ENCODE assay signal across 22 cellular contexts in genomic region chr2:86309966-86310365, GRCh38. TPM values are rescaled to one million over a fixed set of nuclear protein-coding genes. Genes with fewer than 3 reads are reported as not detected.
"Had no signal": no experiment of that assay in that cellular context is flagged by ENCODE, and none has a peak within 500 bp of the region (broad histone marks: within the 10 kb centered on the region; RNA-seq: fewer than 3 reads in every experiment).

No MANE protein-coding gene starts in this region.

- DNase-seq: activated CD4-positive, alpha-beta T cell treated with anti-CD3 and anti-CD28 coated beads for 1 hour; activated CD4-positive, alpha-beta T cell treated with anti-CD3 and anti-CD28 coated beads, Interleukin-2, amount 50 U/mL, for 4 hours; activated gamma-delta T cell treated with Interleukin-2 at 50 U/mL for 16 hours; dermis blood vessel endothelial cell; effector memory CD8-positive, alpha-beta T cell; foreskin melanocyte; hypothalamus; nephron progenitor cell; posterior cingulate gyrus; retina; stimulated activated naive CD8-positive, alpha-beta T cell treated with anti-CD3 and anti-CD28 coated beads, Interleukin-15, amount 100 ng/mL, for 72 hours; T-helper 1 cell; T-helper 9 cell; trophoblast cell had no signal

- H3K4me1 Mint-ChIP-seq: stimulated activated naive CD8-positive, alpha-beta T cell treated with anti-CD3 and anti-CD28 coated beads, Interleukin-15, amount 100 ng/mL, for 72 hours had no signal

- H3K9me3 Mint-ChIP-seq: activated naive CD4-positive, alpha-beta T cell treated with anti-CD3 and anti-CD28 coated beads, Interleukin-2, amount 50 U/mL, for 72 hours; activated T-helper 1 cell treated with anti-CD3 and anti-CD28 coated beads, Interleukin-12 subunit alpha, Interleukin-12 subunit beta, Interleukin-2, Interleukin-4 antibody, amounts not matched to agents 30 ng/mL and 10 ng/mL and 1 ng/mL, durations not matched to agents 14 hours and 24 hours and 36 hours; effector memory CD8-positive, alpha-beta T cell; mesothelial cell of epicardium; nephron progenitor cell; stimulated activated naive CD8-positive, alpha-beta T cell treated with anti-CD3 and anti-CD28 coated beads, Interleukin-15, amount 100 ng/mL, for 72 hours had no signal

- H3K27ac ChIP-seq: adrenal gland, skin epidermis, vagina had no signal

- H3K27ac Mint-ChIP-seq: activated naive CD4-positive, alpha-beta T cell treated with anti-CD3 and anti-CD28 coated beads, Interleukin-2, amount 50 U/mL, for 72 hours; activated T-helper 1 cell treated with anti-CD3 and anti-CD28 coated beads, Interleukin-12 subunit alpha, Interleukin-12 subunit beta, Interleukin-2, Interleukin-4 antibody, amounts not matched to agents 30 ng/mL and 10 ng/mL and 1 ng/mL, durations not matched to agents 14 hours and 24 hours and 36 hours; effector memory CD8-positive, alpha-beta T cell; mesothelial cell of epicardium; nephron progenitor cell; stimulated activated naive CD8-positive, alpha-beta T cell treated with anti-CD3 and anti-CD28 coated beads, Interleukin-15, amount 100 ng/mL, for 72 hours had no signal

- H3K4me3 ChIP-seq: adrenal gland, lung, skin epidermis, vagina had no signal

- H3K27me3 ChIP-seq: adrenal gland, vagina had no signal

- H3K36me3 ChIP-seq: adrenal gland, vagina had no signal

- H3K9me3 ChIP-seq: adrenal gland, vagina had no signal

- H3K36me3 Mint-ChIP-seq: activated naive CD4-positive, alpha-beta T cell treated with anti-CD3 and anti-CD28 coated beads, Interleukin-2, amount 50 U/mL, for 72 hours; mesothelial cell of epicardium had no signal

- ATAC-seq: activated naive CD4-positive, alpha-beta T cell treated with anti-CD3 and anti-CD28 coated beads, Interleukin-2, amount 50 U/mL, for 72 hours; effector memory CD8-positive, alpha-beta T cell; stimulated activated naive CD8-positive, alpha-beta T cell treated with anti-CD3 and anti-CD28 coated beads, Interleukin-15, amount 100 ng/mL, for 72 hours had no signal

- H3K4me1 ChIP-seq: adrenal gland had no signal

- H3K4me3 Mint-ChIP-seq: activated T-helper 1 cell treated with anti-CD3 and anti-CD28 coated beads, Interleukin-12 subunit alpha, Interleukin-12 subunit beta, Interleukin-2, Interleukin-4 antibody, amounts not matched to agents 30 ng/mL and 10 ng/mL and 1 ng/mL, durations not matched to agents 14 hours and 24 hours and 36 hours; effector memory CD8-positive, alpha-beta T cell; mesothelial cell of epicardium; nephron progenitor cell; stimulated activated naive CD8-positive, alpha-beta T cell treated with anti-CD3 and anti-CD28 coated beads, Interleukin-15, amount 100 ng/mL, for 72 hours had no signal

RNA-seq across cellular contexts. Expression of gene REEP1, which starts 27.5 kb away (rescaled TPM):
- total RNA-seq: fibroblast of lung had no signal
